ENCODE assay signal across 1 cellular context in genomic region chr1:150579110-150579954, GRCh38.
TF ChIP-seq lines count a peak whose summit lies in the region.

Gene MCL1, minus strand, starts transcription at chr1:150579610. Its CDS starts 80 bp downstream, at chr1:150579530.

TF ChIP-seq in HepG2, 621 proteins besides CTCF, POLR2A, EP300 and RAD21 (continued from another document and continues in another):
- TF ChIP-seq, protein P1, sequence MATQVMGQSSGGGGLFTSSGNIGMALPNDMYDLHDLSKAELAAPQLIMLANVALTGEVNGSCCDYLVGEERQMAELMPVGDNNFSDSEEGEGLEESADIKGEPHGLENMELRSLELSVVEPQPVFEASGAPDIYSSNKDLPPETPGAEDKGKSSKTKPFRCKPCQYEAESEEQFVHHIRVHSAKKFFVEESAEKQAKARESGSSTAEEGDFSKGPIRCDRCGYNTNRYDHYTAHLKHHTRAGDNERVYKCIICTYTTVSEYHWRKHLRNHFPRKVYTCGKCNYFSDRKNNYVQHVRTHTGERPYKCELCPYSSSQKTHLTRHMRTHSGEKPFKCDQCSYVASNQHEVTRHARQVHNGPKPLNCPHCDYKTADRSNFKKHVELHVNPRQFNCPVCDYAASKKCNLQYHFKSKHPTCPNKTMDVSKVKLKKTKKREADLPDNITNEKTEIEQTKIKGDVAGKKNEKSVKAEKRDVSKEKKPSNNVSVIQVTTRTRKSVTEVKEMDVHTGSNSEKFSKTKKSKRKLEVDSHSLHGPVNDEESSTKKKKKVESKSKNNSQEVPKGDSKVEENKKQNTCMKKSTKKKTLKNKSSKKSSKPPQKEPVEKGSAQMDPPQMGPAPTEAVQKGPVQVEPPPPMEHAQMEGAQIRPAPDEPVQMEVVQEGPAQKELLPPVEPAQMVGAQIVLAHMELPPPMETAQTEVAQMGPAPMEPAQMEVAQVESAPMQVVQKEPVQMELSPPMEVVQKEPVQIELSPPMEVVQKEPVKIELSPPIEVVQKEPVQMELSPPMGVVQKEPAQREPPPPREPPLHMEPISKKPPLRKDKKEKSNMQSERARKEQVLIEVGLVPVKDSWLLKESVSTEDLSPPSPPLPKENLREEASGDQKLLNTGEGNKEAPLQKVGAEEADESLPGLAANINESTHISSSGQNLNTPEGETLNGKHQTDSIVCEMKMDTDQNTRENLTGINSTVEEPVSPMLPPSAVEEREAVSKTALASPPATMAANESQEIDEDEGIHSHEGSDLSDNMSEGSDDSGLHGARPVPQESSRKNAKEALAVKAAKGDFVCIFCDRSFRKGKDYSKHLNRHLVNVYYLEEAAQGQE (IDR thresholded peaks at IDR 0.05; ENCODE audit: borderline replicate concordance in 1 of 2, low read depth in 1 of 2, low read length in 2 of 2), result peak in 1 of 2 experiments; percentile 77; a peak in 1 of 4 replicates
- TF ChIP-seq RFXAP (CRISPR knock-in tag; IDR thresholded peaks at IDR 0.05; ENCODE audit: borderline replicate concordance) (peak; percentile 75; the same call in 1 of the 2 replicates), MYNN (CRISPR knock-in tag; IDR thresholded peaks at IDR 0.05; ENCODE audit: low read depth) (0 out of 2 replicates have a peak, but pooled peaks have one; percentile 21), NFKB2 (CRISPR knock-in tag; IDR thresholded peaks at IDR 0.05; ENCODE audit: borderline replicate concordance) (peak; percentile 58; the same call in 1 of the 2 replicates), USF2 (IDR thresholded peaks at IDR 0.05; ENCODE audit: low read depth, low read length) (no peak), USF2 (CRISPR knock-in tag; IDR thresholded peaks at IDR 0.05; ENCODE audit: borderline replicate concordance) (peak; percentile 94; the same call in 1 of the 2 replicates), HMG20A (CRISPR knock-in tag; IDR thresholded peaks at IDR 0.05; ENCODE audit: borderline replicate concordance) (no peak), NFYC (CRISPR knock-in tag; IDR thresholded peaks at IDR 0.05) (0 out of 2 replicates have a peak, but pooled peaks have one; percentile 29), ZMAT3 (CRISPR knock-in tag; conservative IDR thresholded peaks at IDR 0.05) (peak; percentile 21), ZNF547 (CRISPR knock-in tag; IDR thresholded peaks at IDR 0.05) (no peak; the same call in 1 of the 2 replicates), ERF (CRISPR knock-in tag; IDR thresholded peaks at IDR 0.05) (peak; percentile 89), EEA1 (CRISPR knock-in tag; IDR thresholded peaks at IDR 0.05; ENCODE audit: borderline replicate concordance) (peak; percentile 73; the same call in 1 of the 2 replicates), NFKBIZ (CRISPR knock-in tag; IDR thresholded peaks at IDR 0.05) (peak; percentile 78; the same call in 1 of the 2 replicates), KDM1A (CRISPR knock-in tag; IDR thresholded peaks at IDR 0.05) (no peak), SIN3B (IDR thresholded peaks at IDR 0.05; ENCODE audit: low read length) (peak; percentile 61; the same call in 1 of the 2 replicates), ZSCAN20 (CRISPR knock-in tag; IDR thresholded peaks at IDR 0.05; ENCODE audit: borderline replicate concordance) (peak; percentile 87; the same call in 1 of the 2 replicates), SPEN (CRISPR knock-in tag; IDR thresholded peaks at IDR 0.05; ENCODE audit: low read depth) (peak; percentile 31), ATF2 (CRISPR knock-in tag; IDR thresholded peaks at IDR 0.05) (0 out of 2 replicates have a peak, but pooled peaks have one; percentile 3), HDAC1 (CRISPR knock-in tag; IDR thresholded peaks at IDR 0.05) (peak; percentile 70; the same call in 1 of the 2 replicates), TAF1 (CRISPR knock-in tag; IDR thresholded peaks at IDR 0.05) (peak; percentile 93), SMC3 (IDR thresholded peaks at IDR 0.05; ENCODE audit: low read length) (0 out of 2 replicates have a peak, but pooled peaks have one; percentile 1), ZBTB34 (CRISPR knock-in tag; IDR thresholded peaks at IDR 0.05) (no peak), ZFYVE20 (CRISPR knock-in tag; IDR thresholded peaks at IDR 0.05; ENCODE audit: borderline replicate concordance, low read depth) (no peak), TFDP1 (CRISPR knock-in tag; IDR thresholded peaks at IDR 0.05; ENCODE audit: borderline replicate concordance) (peak; percentile 0; the same call in 1 of the 2 replicates), CHCHD3 (CRISPR knock-in tag; IDR thresholded peaks at IDR 0.05) (peak; percentile 51; the same call in 1 of the 2 replicates), HOXA3 (CRISPR knock-in tag; IDR thresholded peaks at IDR 0.05) (peak; percentile 54; the same call in 1 of the 2 replicates), ELF3 (CRISPR knock-in tag; IDR thresholded peaks at IDR 0.05) (peak; percentile 95), ZNF572 (CRISPR knock-in tag; IDR thresholded peaks at IDR 0.05) (0 out of 2 replicates have a peak, but pooled peaks have one; percentile 9), SIX1 (CRISPR knock-in tag; IDR thresholded peaks at IDR 0.05; ENCODE audit: borderline replicate concordance) (no peak), ZNF263 (CRISPR knock-in tag; IDR thresholded peaks at IDR 0.05) (peak; percentile 90)
- TF ChIP-seq, protein P2, sequence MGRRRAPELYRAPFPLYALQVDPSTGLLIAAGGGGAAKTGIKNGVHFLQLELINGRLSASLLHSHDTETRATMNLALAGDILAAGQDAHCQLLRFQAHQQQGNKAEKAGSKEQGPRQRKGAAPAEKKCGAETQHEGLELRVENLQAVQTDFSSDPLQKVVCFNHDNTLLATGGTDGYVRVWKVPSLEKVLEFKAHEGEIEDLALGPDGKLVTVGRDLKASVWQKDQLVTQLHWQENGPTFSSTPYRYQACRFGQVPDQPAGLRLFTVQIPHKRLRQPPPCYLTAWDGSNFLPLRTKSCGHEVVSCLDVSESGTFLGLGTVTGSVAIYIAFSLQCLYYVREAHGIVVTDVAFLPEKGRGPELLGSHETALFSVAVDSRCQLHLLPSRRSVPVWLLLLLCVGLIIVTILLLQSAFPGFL (CRISPR knock-in tag; IDR thresholded peaks at IDR 0.05), result 0 out of 2 replicates have a peak, but pooled peaks have one; percentile 57
- TF ChIP-seq, protein P3, sequence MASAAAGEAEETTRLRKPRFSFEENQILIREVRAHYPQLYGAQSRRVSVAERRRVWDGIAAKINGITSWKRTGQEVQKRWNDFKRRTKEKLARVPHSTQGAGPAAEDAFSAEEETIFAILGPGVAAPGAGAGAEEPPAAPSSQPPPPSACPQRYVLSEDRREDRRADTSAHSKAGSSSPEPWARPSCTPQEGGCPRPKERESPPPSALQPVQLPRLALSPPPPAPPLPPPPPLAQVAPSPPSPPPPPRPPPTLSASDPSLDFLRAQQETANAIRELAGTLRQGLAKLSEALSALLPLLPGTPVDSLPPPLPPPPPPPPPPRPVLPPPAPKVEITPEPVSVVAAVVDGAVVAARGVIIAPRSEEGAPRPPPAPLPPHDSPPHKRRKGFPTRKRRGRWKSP (CRISPR knock-in tag; IDR thresholded peaks at IDR 0.05), result peak; percentile 8
- TF ChIP-seq, protein P4, sequence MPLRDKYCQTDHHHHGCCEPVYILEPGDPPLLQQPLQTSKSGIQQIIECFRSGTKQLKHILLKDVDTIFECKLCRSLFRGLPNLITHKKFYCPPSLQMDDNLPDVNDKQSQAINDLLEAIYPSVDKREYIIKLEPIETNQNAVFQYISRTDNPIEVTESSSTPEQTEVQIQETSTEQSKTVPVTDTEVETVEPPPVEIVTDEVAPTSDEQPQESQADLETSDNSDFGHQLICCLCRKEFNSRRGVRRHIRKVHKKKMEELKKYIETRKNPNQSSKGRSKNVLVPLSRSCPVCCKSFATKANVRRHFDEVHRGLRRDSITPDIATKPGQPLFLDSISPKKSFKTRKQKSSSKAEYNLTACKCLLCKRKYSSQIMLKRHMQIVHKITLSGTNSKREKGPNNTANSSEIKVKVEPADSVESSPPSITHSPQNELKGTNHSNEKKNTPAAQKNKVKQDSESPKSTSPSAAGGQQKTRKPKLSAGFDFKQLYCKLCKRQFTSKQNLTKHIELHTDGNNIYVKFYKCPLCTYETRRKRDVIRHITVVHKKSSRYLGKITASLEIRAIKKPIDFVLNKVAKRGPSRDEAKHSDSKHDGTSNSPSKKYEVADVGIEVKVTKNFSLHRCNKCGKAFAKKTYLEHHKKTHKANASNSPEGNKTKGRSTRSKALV (CRISPR knock-in tag; IDR thresholded peaks at IDR 0.05), result no peak; the same call in 1 of the 2 replicates
- TF ChIP-seq, protein P5, sequence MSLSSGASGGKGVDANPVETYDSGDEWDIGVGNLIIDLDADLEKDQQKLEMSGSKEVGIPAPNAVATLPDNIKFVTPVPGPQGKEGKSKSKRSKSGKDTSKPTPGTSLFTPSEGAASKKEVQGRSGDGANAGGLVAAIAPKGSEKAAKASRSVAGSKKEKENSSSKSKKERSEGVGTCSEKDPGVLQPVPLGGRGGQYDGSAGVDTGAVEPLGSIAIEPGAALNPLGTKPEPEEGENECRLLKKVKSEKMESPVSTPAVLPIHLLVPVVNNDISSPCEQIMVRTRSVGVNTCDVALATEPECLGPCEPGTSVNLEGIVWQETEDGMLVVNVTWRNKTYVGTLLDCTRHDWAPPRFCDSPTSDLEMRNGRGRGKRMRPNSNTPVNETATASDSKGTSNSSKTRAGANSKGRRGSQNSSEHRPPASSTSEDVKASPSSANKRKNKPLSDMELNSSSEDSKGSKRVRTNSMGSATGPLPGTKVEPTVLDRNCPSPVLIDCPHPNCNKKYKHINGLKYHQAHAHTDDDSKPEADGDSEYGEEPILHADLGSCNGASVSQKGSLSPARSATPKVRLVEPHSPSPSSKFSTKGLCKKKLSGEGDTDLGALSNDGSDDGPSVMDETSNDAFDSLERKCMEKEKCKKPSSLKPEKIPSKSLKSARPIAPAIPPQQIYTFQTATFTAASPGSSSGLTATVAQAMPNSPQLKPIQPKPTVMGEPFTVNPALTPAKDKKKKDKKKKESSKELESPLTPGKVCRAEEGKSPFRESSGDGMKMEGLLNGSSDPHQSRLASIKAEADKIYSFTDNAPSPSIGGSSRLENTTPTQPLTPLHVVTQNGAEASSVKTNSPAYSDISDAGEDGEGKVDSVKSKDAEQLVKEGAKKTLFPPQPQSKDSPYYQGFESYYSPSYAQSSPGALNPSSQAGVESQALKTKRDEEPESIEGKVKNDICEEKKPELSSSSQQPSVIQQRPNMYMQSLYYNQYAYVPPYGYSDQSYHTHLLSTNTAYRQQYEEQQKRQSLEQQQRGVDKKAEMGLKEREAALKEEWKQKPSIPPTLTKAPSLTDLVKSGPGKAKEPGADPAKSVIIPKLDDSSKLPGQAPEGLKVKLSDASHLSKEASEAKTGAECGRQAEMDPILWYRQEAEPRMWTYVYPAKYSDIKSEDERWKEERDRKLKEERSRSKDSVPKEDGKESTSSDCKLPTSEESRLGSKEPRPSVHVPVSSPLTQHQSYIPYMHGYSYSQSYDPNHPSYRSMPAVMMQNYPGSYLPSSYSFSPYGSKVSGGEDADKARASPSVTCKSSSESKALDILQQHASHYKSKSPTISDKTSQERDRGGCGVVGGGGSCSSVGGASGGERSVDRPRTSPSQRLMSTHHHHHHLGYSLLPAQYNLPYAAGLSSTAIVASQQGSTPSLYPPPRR (CRISPR knock-in tag; IDR thresholded peaks at IDR 0.05; ENCODE audit: borderline replicate concordance), result peak; percentile 13; the same call in 1 of the 2 replicates
- TF ChIP-seq, protein P6, sequence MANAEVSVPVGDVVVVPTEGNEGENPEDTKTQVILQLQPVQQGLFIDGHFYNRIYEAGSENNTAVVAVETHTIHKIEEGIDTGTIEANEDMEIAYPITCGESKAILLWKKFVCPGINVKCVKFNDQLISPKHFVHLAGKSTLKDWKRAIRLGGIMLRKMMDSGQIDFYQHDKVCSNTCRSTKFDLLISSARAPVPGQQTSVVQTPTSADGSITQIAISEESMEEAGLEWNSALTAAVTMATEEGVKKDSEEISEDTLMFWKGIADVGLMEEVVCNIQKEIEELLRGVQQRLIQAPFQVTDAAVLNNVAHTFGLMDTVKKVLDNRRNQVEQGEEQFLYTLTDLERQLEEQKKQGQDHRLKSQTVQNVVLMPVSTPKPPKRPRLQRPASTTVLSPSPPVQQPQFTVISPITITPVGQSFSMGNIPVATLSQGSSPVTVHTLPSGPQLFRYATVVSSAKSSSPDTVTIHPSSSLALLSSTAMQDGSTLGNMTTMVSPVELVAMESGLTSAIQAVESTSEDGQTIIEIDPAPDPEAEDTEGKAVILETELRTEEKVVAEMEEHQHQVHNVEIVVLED (CRISPR knock-in tag; IDR thresholded peaks at IDR 0.05; ENCODE audit: borderline replicate concordance), result peak; percentile 54; the same call in 1 of the 2 replicates
